In the genomic region with DNA sequence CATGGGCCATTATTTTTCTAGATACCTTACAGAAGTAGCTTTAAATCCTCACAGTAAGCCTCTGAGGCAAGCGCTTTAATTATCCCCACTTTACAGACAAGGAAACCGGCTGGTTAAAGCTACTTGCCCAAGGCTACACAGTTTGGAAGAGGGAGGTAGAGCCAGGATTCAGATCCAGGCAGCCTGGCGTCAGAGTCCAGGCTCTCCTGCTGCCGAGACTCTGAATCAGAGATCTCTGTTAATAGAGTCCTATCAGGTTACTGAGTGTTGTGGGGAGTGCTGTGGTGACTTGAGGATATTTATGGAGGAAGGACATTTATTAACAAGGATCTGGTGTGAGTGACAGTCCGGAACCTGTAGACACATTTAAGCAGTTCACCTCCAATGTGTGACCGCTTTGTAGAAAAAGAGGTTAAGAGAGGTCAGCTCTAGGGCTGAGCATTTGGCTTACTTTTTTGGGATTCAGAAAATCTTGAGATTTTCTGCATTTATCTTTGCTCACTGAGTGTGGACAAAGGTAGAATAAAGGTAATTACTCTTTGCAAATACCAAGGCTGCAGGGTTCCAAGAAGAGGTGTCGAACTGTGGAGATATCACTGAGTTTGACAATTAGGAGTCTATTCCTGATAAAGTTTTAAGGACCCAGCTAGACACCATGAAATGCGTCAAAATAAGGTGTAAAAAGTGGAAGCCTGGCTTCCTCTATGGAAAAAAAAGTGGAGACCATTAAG, we compare ENCODE assay signal across 11 cellular contexts. TPM values are rescaled to one million over a fixed set of nuclear protein-coding genes. Genes with fewer than 3 reads are reported as not detected.
A peak's percentile ranks its signal among the peaks of the same experiment; 100 is the strongest.
DNase-seq lines count a peak whose midpoint lies in the region; ATAC-seq and FAIRE-seq lines count a peak whose summit lies in the region.
"Had no signal": no experiment of that assay in that cellular context is flagged by ENCODE, and none has a peak within 500 bp of the region (broad histone marks: within the 10 kb centered on the region; RNA-seq: fewer than 3 reads in every experiment).

No MANE protein-coding gene starts in this region.

- no peaks in the 10 kb centered on the region for H3K9me3 Mint-ChIP-seq in stimulated activated naive CD8-positive, alpha-beta T cell treated with anti-CD3 and anti-CD28 coated beads, Interleukin-15, Interleukin-2, amounts not matched to agents 100 ng/mL and 50 ng/mL, for 24 hours
- H3K9me3 Mint-ChIP-seq in immature natural killer cell, result peaks cover 0 to 2% (median 0%) of the 10 kb centered on the region in 6 donors

- H3K36me3 Mint-ChIP-seq in stimulated activated naive CD8-positive, alpha-beta T cell treated with anti-CD3 and anti-CD28 coated beads, Interleukin-15, Interleukin-2, amounts not matched to agents 100 ng/mL and 50 ng/mL, for 24 hours (ENCODE audit: low read depth), result peaks cover 33% of the 10 kb centered on the region
- peaks cover 0 to 8% (median 5%) of the 10 kb centered on the region in 3 donors for H3K36me3 Mint-ChIP-seq in immature natural killer cell

- no peaks in the 10 kb centered on the region for H3K27me3 Mint-ChIP-seq in stimulated activated naive CD8-positive, alpha-beta T cell treated with anti-CD3 and anti-CD28 coated beads, Interleukin-15, Interleukin-2, amounts not matched to agents 100 ng/mL and 50 ng/mL, for 24 hours
- peaks cover 15 to 29% (median 16%) of the 10 kb centered on the region in 3 donors for H3K27me3 Mint-ChIP-seq in immature natural killer cell (ENCODE audit: low read depth in 3 of 3)

- FAIRE-seq in urothelium cell line (lab: Jason Lieb, UNC), result peak; percentile 77
- FAIRE-seq: colon had no signal

- peaks cover 22% of the 10 kb centered on the region for H3K4me1 Mint-ChIP-seq in stimulated activated naive CD8-positive, alpha-beta T cell treated with anti-CD3 and anti-CD28 coated beads, Interleukin-15, Interleukin-2, amounts not matched to agents 100 ng/mL and 50 ng/mL, for 24 hours (ENCODE audit: low read depth)
- H3K4me1 Mint-ChIP-seq in immature natural killer cell, result peaks cover 19 to 38% of the 10 kb centered on the region in 2 donors

- H3K4me3 Mint-ChIP-seq in stimulated activated naive CD8-positive, alpha-beta T cell treated with anti-CD3 and anti-CD28 coated beads, Interleukin-15, Interleukin-2, amounts not matched to agents 100 ng/mL and 50 ng/mL, for 24 hours, result peak overlapping the region; percentile 98
- peak overlapping the region; percentile 83 to 98 (median 96) for H3K4me3 Mint-ChIP-seq in immature natural killer cell

- H3K27ac Mint-ChIP-seq in stimulated activated naive CD8-positive, alpha-beta T cell treated with anti-CD3 and anti-CD28 coated beads, Interleukin-15, Interleukin-2, amounts not matched to agents 100 ng/mL and 50 ng/mL, for 24 hours, result peak overlapping the region; percentile 96
- peak overlapping the region; percentile 85 to 98 (median 92) for H3K27ac Mint-ChIP-seq in immature natural killer cell

- no peak overlapping the region for H3K4me3 ChIP-seq in SK-N-MC

- peak overlapping the region; percentile 57; the same call in 1 of the 2 replicates for H3K27ac ChIP-seq in SK-N-MC

- DNase-seq in stimulated activated naive CD8-positive, alpha-beta T cell treated with anti-CD3 and anti-CD28 coated beads, Interleukin-15, Interleukin-2, amounts not matched to agents 100 U/mL and 50 U/mL, for 24 hours, result no peak
- DNase-seq in SK-N-MC (ENCODE audit: low read depth, low spot score) (no peak), immature natural killer cell (peak in 1 of 3 donors; percentile 4), urothelium cell line (ENCODE audit: low spot score) (no peak)
- DNase-seq in activated CD8-positive, alpha-beta memory T cell treated with anti-CD3 and anti-CD28 coated beads, Interleukin-2, amount 50 U/mL, for 4 hours, result no peak
- DNase-seq: hippocampal formation, occipital lobe had no signal

- H3K9me3 ChIP-seq in SK-N-MC (ENCODE audit: low read depth, low read length), result no peaks in the 10 kb centered on the region

- ATAC-seq in stimulated activated naive CD8-positive, alpha-beta T cell treated with anti-CD3 and anti-CD28 coated beads, Interleukin-15, Interleukin-2, amounts not matched to agents 100 U/mL and 50 U/mL, for 24 hours, result no peak
- ATAC-seq in HG02840 (IDR thresholded peaks at IDR 0.05; ENCODE audit: low FRiP score, unreplicated experiment) (no peak), HG03521 (IDR thresholded peaks at IDR 0.05; ENCODE audit: unreplicated experiment) (no peak)

- no peak overlapping the region for H3K9ac ChIP-seq in SK-N-MC (ENCODE audit: insufficient read length)

- peaks cover 13% of the 10 kb centered on the region for H3K36me3 ChIP-seq in SK-N-MC (ENCODE audit: insufficient read depth, low read length)

RNA-seq across cellular contexts. Expression of a gene that starts 1.6 kb away (rescaled TPM):
- polyA plus RNA-seq in immature natural killer cell, result 1 to 10 TPM; 1.8 to 6.3 (median 5.4) TPM

RNA-seq across cellular contexts. Expression of a gene that starts 41.8 kb away (rescaled TPM):
- 10 to 100 TPM; 18.2 to 32.8 (median 25.6) TPM for polyA plus RNA-seq in immature natural killer cell
